Comparison of ENCODE assay signal across 8 cellular contexts in genomic region chr9:122821278-122821952, GRCh38. TPM values are rescaled to one million over a fixed set of nuclear protein-coding genes. Genes with fewer than 3 reads are reported as not detected.
DNase-seq lines count a peak whose midpoint lies in the region; ATAC-seq and TF ChIP-seq lines count a peak whose summit lies in the region.

No MANE protein-coding gene starts in this region.

- peaks cover 19% of the 10 kb centered on the region for H3K79me2 ChIP-seq in PC-3 (ENCODE audit: low read length)

- no TSS peak for BruUV-seq in PC-3 (replicated peaks; lab: Mats Ljungman, UMichigan)

- H3K4me2 ChIP-seq in PC-3 (ENCODE audit: low read length), result no peak overlapping the region

- 0 out of 2 replicates have a peak, but pooled peaks cover 10% of the 10 kb centered on the region for H4K20me1 ChIP-seq in PC-3 (ENCODE audit: low read length)

- peak overlapping the region in 6 of 59 donors; percentile 1 to 28 (median 8) for H3K4me3 ChIP-seq in dorsolateral prefrontal cortex
- no peak overlapping the region for H3K4me3 ChIP-seq in breast epithelium
- no peak overlapping the region for H3K4me3 ChIP-seq in PC-3 (ENCODE audit: low read length)

- ATAC-seq in PC-3 (no peak), HG03571 (IDR thresholded peaks at IDR 0.05; ENCODE audit: unreplicated experiment) (no peak)

- no peaks in the 10 kb centered on the region for H3K9me2 ChIP-seq in PC-3 (replicated peaks; ENCODE audit: low read length)

- CTCF ChIA-PET in PC-3 (lab: Charles Lee), result no interaction called here

- H3F3A ChIP-seq in PC-3 (ENCODE audit: low read length, unreplicated experiment), result no peaks in the 10 kb centered on the region

- H3K4me1 ChIP-seq in breast epithelium (no peaks in the 10 kb centered on the region), PC-3 (ENCODE audit: insufficient read depth, low read length) (peaks cover 16% of the 10 kb centered on the region)

- no peak overlapping the region for H3K9ac ChIP-seq in PC-3 (ENCODE audit: low read length)

- no peak for TF ChIP-seq CTCF in dorsolateral prefrontal cortex (IDR thresholded peaks at IDR 0.05 in 54 of 56, conservative IDR thresholded peaks at IDR 0.05 in 2 of 56; ENCODE audit: low read depth in 1 of 56, partially characterized antibody in 56 of 56)
- no peak for TF ChIP-seq CTCF in breast epithelium (IDR thresholded peaks at IDR 0.05)
- TF ChIP-seq CTCF in PC-3 (conservative IDR thresholded peaks at IDR 0.05; ENCODE audit: low read depth, low read length), result no peak

- no peak for TF ChIP-seq POLR2A in breast epithelium (IDR thresholded peaks at IDR 0.05)

- H3K9me3 ChIP-seq in breast epithelium (no peaks in the 10 kb centered on the region), PC-3 (ENCODE audit: low read length) (no peaks in the 10 kb centered on the region)

- H3K27ac ChIP-seq in dorsolateral prefrontal cortex, result peak overlapping the region in 49 of 59 donors; percentile 1 to 91 (median 64)
- H3K27ac ChIP-seq in breast epithelium, result peak overlapping the region in 1 of 2 donors; percentile 66
- no peak overlapping the region for H3K27ac ChIP-seq in PC-3 (ENCODE audit: low read length)

- no peak overlapping the region for H2AFZ ChIP-seq in PC-3 (ENCODE audit: low read length)

- no peaks in the 10 kb centered on the region for H3K36me3 ChIP-seq in breast epithelium
- peaks cover 11% of the 10 kb centered on the region; the same call in 1 of the 2 replicates for H3K36me3 ChIP-seq in PC-3 (ENCODE audit: low read depth, low read length)

- H3K27me3 ChIP-seq in dorsolateral prefrontal cortex (no peaks in the 10 kb centered on the region), breast epithelium (no peaks in the 10 kb centered on the region), PC-3 (ENCODE audit: low read length) (no peaks in the 10 kb centered on the region)

- POLR2A ChIA-PET in PC-3 (lab: Charles Lee; ENCODE audit: unreplicated experiment), result no interaction called here

- DNase-seq in AML-193 (lab: John Stamatoyannopoulos, UW), result peak; percentile 89 to 93
- peak; percentile 62 for DNase-seq in LHCN-M2 (ENCODE audit: low read depth)
- no peak for DNase-seq in dorsolateral prefrontal cortex
- DNase-seq in mucosa of gallbladder (ENCODE audit: low spot score), result peak; percentile 26
- DNase-seq in breast epithelium (ENCODE audit: low spot score in 2 of 2), result no peak
- DNase-seq in PC-3, result no peak
- no peak for DNase-seq in C1 segment of cervical spinal cord (lab: John Stamatoyannopoulos, UW)

- intact Hi-C loops in dorsolateral prefrontal cortex (cut with DNase I), result loop anchor here (10.0 kb wide), 3 partner anchors 83 to 727 kb away; partner anchors contain the start of genes RABGAP1 (in 1 of the 2), RC3H2 (in 1 of the 2) and TTLL11 (in 1 of the 2)
- intact Hi-C loops in breast epithelium (cut with DNase I; ENCODE audit: low total_unique reads), result no loop called here
- intact Hi-C loops in PC-3 (cut with micrococcal nuclease), result no loop called here

RNA-seq across cellular contexts. Expression of gene PDCL, which starts 7.0 kb away (rescaled TPM):
- total RNA-seq in LHCN-M2 (2014; rRNA removed) (21.1 and 25.3 TPM in 2 replicates), dorsolateral prefrontal cortex (10 to 100 TPM in 119 of 120 experiments, 1 to 10 TPM in 1; 9.1 to 30.1 (median 17.4) TPM), mucosa of gallbladder (22.9 TPM), breast epithelium (10 to 100 TPM; 14.2 to 24.9 (median 23.7) TPM), PC-3 (2014; rRNA removed) (13.9 and 16.3 TPM in 2 replicates)
- 11.8 TPM for polyA plus RNA-seq in LHCN-M2 (2012)

RNA-seq across cellular contexts. Expression of gene OR1K1, which starts 21.5 kb away (rescaled TPM):
- not detected in 2 replicates for total RNA-seq in LHCN-M2 (2014; rRNA removed)
- not detected for polyA plus RNA-seq in LHCN-M2 (2012)
- total RNA-seq in dorsolateral prefrontal cortex, result not detected
- not detected for total RNA-seq in mucosa of gallbladder
- total RNA-seq in breast epithelium, result not detected
- total RNA-seq in PC-3 (2014; rRNA removed), result not detected in 2 replicates

RNA-seq across cellular contexts. Expression of gene OR5C1, which starts 32.7 kb away (rescaled TPM):
- total RNA-seq in LHCN-M2 (2014; rRNA removed) (not detected in 2 replicates), dorsolateral prefrontal cortex (not detected), mucosa of gallbladder (not detected), breast epithelium (not detected), PC-3 (2014; rRNA removed) (not detected in 2 replicates)
- polyA plus RNA-seq in LHCN-M2 (2012), result not detected

Comparison
In these comparisons a context has a peak if more than half of its experiments do, and no peak if none do; other contexts are left out.
1. DNase-seq: peak in AML-193 (2 of 2), LHCN-M2 (single experiment) and mucosa of gallbladder (single experiment); none in dorsolateral prefrontal cortex (0 of 10), breast epithelium (0 of 2), PC-3 (single experiment) and C1 segment of cervical spinal cord (0 of 14).
2. intact Hi-C loops: an anchor here in dorsolateral prefrontal cortex (10.0 kb wide); none called in breast epithelium and PC-3.